Comparison of ENCODE assay signal across 12 cellular contexts in the genomic region with DNA sequence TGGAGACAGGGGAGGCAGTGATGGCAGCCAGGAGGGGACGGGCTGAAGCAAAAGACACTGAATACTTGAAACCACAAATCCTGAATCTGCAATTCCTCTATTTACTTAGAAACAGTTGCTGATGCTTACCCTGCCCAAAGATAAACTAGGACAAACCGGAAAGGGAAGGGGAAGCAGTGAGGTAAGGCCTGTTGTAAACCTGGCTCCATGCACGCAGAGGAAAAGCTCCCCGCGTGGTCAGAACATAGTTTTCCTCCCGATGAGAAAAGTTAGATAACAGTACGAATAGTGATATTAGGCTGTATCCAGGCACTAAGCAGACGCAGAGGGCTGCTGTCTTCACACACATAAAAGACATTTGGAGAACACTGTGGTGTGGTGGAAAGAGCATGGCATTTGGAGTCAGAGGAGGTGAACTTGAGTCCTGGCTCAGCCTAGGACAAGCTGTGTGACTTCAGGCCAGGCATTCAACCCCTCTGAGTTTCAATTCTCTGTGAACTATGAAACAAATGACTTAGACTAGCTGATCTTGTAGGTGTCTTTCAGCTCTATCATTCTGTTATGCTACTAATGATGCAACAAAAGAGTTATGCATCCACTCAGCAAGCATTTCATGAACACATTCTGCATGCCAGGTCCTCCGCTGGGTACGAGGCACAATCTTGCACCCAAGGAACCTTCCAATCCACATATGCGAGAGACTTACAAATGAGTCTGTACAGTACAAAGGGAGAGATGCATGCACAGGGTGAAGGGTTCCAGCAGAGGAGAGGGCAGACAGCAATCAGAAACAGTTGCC.
DNase-seq lines count a peak whose midpoint lies in the region; ATAC-seq and TF ChIP-seq lines count a peak whose summit lies in the region.
"Had no signal": no experiment of that assay in that cellular context is flagged by ENCODE, and none has a peak within 500 bp of the region (broad histone marks: within the 10 kb centered on the region; RNA-seq: fewer than 3 reads in every experiment).

No MANE protein-coding gene starts in this region.

- H3K27me3 Mint-ChIP-seq in progenitor cell of endocrine pancreas: peaks cover 2% of the 10 kb centered on the region
- no peaks in the 10 kb centered on the region for H3K27me3 Mint-ChIP-seq in activated CD4-positive, alpha-beta T cell treated with anti-CD3 and anti-CD28 coated beads, Interleukin-2, amount 10 ng/mL, durations not matched to agents 7 days and 5 days

- POLR2A ChIA-PET in activated CD4-positive, alpha-beta T cell treated with anti-CD3 and anti-CD28 coated beads, Interleukin-2, amount 10 ng/mL, durations not matched to agents 7 days and 5 days (lab: Charles Lee): no interaction called here

- H3K4me3 Mint-ChIP-seq in progenitor cell of endocrine pancreas (ENCODE audit: low read depth): no peak overlapping the region
- H3K4me3 Mint-ChIP-seq in activated CD4-positive, alpha-beta T cell treated with anti-CD3 and anti-CD28 coated beads, Interleukin-2, amount 10 ng/mL, durations not matched to agents 7 days and 5 days: no peak overlapping the region
- H3K4me3 Mint-ChIP-seq: activated T-cell treated with anti-CD3 and anti-CD28 coated beads, Interleukin-2, amount 50 U/mL, for 72 hours had no signal

- H3K27ac ChIP-seq in angular gyrus (ENCODE audit: low read depth, low read length) (peak overlapping the region; percentile 80), heart right ventricle (peak overlapping the region; percentile 74 to 94 (median 89))

- intact Hi-C loops in heart right ventricle (cut with DNase I): no loop called here

- peaks cover 50% of the 10 kb centered on the region for H3K4me1 Mint-ChIP-seq in progenitor cell of endocrine pancreas (ENCODE audit: low read depth)
- H3K4me1 Mint-ChIP-seq in activated CD4-positive, alpha-beta T cell treated with anti-CD3 and anti-CD28 coated beads, Interleukin-2, amount 10 ng/mL, durations not matched to agents 7 days and 5 days: peaks cover under 1% of the 10 kb centered on the region

- DNase-seq in AG20443 (ENCODE audit: low spot score) (peak; percentile 52), heart right ventricle (peak in 1 of 2 donors; percentile 77), progenitor cell of endocrine pancreas (ENCODE audit: low spot score, unreplicated experiment) (no peak), NCI-H2107 treated with DMSO at 0.1 percent for 48 hours (lab: John Stamatoyannopoulos, UW; ENCODE audit: unreplicated experiment) (no peak)
- no peak for DNase-seq in central memory CD4-positive, alpha-beta T cell
- DNase-seq in activated CD4-positive, alpha-beta T cell treated with anti-CD3 and anti-CD28 coated beads, Interleukin-2, amount 10 ng/mL, durations not matched to agents 7 days and 5 days: no peak
- DNase-seq: activated T-cell treated with anti-CD3 and anti-CD28 coated beads, Interleukin-2, amount 50 U/mL, for 72 hours; effector CD8-positive, alpha-beta T cell; GF-D8; Karpas-422 had no signal

- ATAC-seq in heart right ventricle: peak; percentile 55 to 81 (median 70)
- no peak for ATAC-seq in GM21529 (IDR thresholded peaks at IDR 0.05; ENCODE audit: unreplicated experiment)

- H3K4me1 ChIP-seq in heart right ventricle: peaks cover 42 to 86% (median 71%) of the 10 kb centered on the region in 9 donors

- H3K27ac Mint-ChIP-seq in progenitor cell of endocrine pancreas: peak overlapping the region; percentile 19
- no peak overlapping the region for H3K27ac Mint-ChIP-seq in activated CD4-positive, alpha-beta T cell treated with anti-CD3 and anti-CD28 coated beads, Interleukin-2, amount 10 ng/mL, durations not matched to agents 7 days and 5 days
- H3K27ac Mint-ChIP-seq: activated T-cell treated with anti-CD3 and anti-CD28 coated beads, Interleukin-2, amount 50 U/mL, for 72 hours had no signal

- H3K9me3 ChIP-seq in heart right ventricle: no peaks in the 10 kb centered on the region

- H3K36me3 ChIP-seq in heart right ventricle: peaks cover 0 to 8% (median 0%) of the 10 kb centered on the region in 9 donors

- TF ChIP-seq CTCF in heart right ventricle (IDR thresholded peaks at IDR 0.05) (peak in 4 of 9 donors; percentile 7 to 33 (median 20)), progenitor cell of endocrine pancreas (IDR thresholded peaks at IDR 0.05; ENCODE audit: unreplicated experiment) (no peak)

- WGBS in heart right ventricle, 2 donors: 23 to 31% methylated on average over 11 of the region's 11 CpGs

- H3K27me3 ChIP-seq in heart right ventricle: no peaks in the 10 kb centered on the region

- H3K36me3 Mint-ChIP-seq in progenitor cell of endocrine pancreas (ENCODE audit: insufficient read depth): peaks cover 2% of the 10 kb centered on the region
- H3K36me3 Mint-ChIP-seq in activated CD4-positive, alpha-beta T cell treated with anti-CD3 and anti-CD28 coated beads, Interleukin-2, amount 10 ng/mL, durations not matched to agents 7 days and 5 days (ENCODE audit: low read depth): no peaks in the 10 kb centered on the region

- H3K9me3 Mint-ChIP-seq in progenitor cell of endocrine pancreas (ENCODE audit: low read depth): peaks cover 3% of the 10 kb centered on the region
- H3K9me3 Mint-ChIP-seq in activated CD4-positive, alpha-beta T cell treated with anti-CD3 and anti-CD28 coated beads, Interleukin-2, amount 10 ng/mL, durations not matched to agents 7 days and 5 days: no peaks in the 10 kb centered on the region
- H3K9me3 Mint-ChIP-seq: activated T-cell treated with anti-CD3 and anti-CD28 coated beads, Interleukin-2, amount 50 U/mL, for 72 hours had no signal

- peak overlapping the region in 3 of 10 donors; percentile 1 to 26 (median 6) for H3K4me3 ChIP-seq in heart right ventricle

- CTCF ChIA-PET in activated CD4-positive, alpha-beta T cell treated with anti-CD3 and anti-CD28 coated beads, Interleukin-2, amount 10 ng/mL, durations not matched to agents 7 days and 5 days (lab: Charles Lee): interaction anchor here (1.0 kb wide), 1 partner anchor 35 kb away, joined by 3 read pairs; no protein-coding TSS in a partner anchor
